In the genomic region with DNA sequence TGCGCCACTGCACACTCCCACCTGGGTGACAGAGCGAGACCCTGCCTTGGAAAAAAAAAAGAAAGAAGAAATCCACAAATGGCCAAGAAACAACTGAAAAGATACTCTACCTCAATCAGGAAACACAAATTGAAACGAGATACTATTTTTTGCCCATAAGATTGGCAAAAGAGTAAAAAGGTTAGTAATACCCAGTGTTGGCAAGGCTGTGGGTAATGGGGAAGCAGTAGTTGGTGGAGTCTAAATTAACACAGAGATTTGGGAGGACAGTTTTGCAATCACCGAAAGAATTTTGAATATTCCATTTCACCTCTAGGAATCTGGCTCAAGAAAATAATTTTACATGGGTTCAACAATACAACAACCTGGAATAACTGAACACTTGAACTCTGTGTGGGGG, we compare ENCODE assay signal across 25 cellular contexts. TPM values are rescaled to one million over a fixed set of nuclear protein-coding genes. Genes with fewer than 3 reads are reported as not detected.
A peak's percentile ranks its signal among the peaks of the same experiment; 100 is the strongest.
DNase-seq lines count a peak whose midpoint lies in the region; ATAC-seq and TF ChIP-seq lines count a peak whose summit lies in the region.
"Had no signal": no experiment of that assay in that cellular context is flagged by ENCODE, and none has a peak within 500 bp of the region (broad histone marks: within the 10 kb centered on the region; RNA-seq: fewer than 3 reads in every experiment).

No MANE protein-coding gene starts in this region.

- no peak overlapping the region for H3K4me2 ChIP-seq in OCI-LY7 (ENCODE audit: low read length)
- H3K4me2 ChIP-seq: A549, BLaER1 had no signal

- no peaks in the 10 kb centered on the region for H3K79me2 ChIP-seq in OCI-LY7 (ENCODE audit: insufficient read depth, low read depth, low read length)

- no peak overlapping the region for H2AFZ ChIP-seq in OCI-LY7 (ENCODE audit: low read length)

- H3K27ac ChIP-seq in OCI-LY7 (ENCODE audit: low read depth, low read length, poor library complexity, severe bottlenecking) (no peak overlapping the region), VCaP (peak overlapping the region; percentile 85; the same call in 1 of the 2 replicates), gastrocnemius medialis (no peak overlapping the region)
- H3K27ac ChIP-seq: 22Rv1, A549, BLaER1 had no signal

- no peaks in the 10 kb centered on the region for H3K4me1 Mint-ChIP-seq in activated T-cell treated with anti-CD3 and anti-CD28 coated beads, Interleukin-2, amount 50 U/mL, for 72 hours (ENCODE audit: low read depth)
- H3K4me1 Mint-ChIP-seq in activated T-cell treated with anti-CD3 and anti-CD28 coated beads, Interleukin-2, amount 50 U/mL, for 4 hours (ENCODE audit: low read depth), result peaks cover 1% of the 10 kb centered on the region
- H3K4me1 Mint-ChIP-seq in type B pancreatic cell (ENCODE audit: unreplicated experiment), result no peaks in the 10 kb centered on the region
- H3K4me1 Mint-ChIP-seq: CD14-positive monocyte; CD4-positive, alpha-beta memory T cell; CD8-positive, alpha-beta memory T cell had no signal

- CTCF ChIA-PET in OCI-LY7 (lab: Charles Lee; ENCODE audit: unreplicated experiment), result no interaction called here

- BruUV-seq in OCI-LY7 (replicated peaks; lab: Mats Ljungman, UMichigan), result TSS peak; percentile 28

- peak overlapping the region; percentile 10 for H3K27ac Mint-ChIP-seq in activated T-cell treated with anti-CD3 and anti-CD28 coated beads, Interleukin-2, amount 50 U/mL, for 72 hours
- H3K27ac Mint-ChIP-seq in type B pancreatic cell, result no peak overlapping the region
- H3K27ac Mint-ChIP-seq: CD14-positive monocyte; CD4-positive, CD25-positive, alpha-beta regulatory T cell had no signal

- POLR2A ChIA-PET in OCI-LY7 (lab: Charles Lee), result no interaction called here

- intact Hi-C loops in OCI-LY7 (cut with micrococcal nuclease; ENCODE audit: unreplicated experiment) (loop anchor here (10.0 kb wide), 1 partner anchor 197 kb away; no protein-coding TSS in a partner anchor), gastrocnemius medialis (cut with DNase I; ENCODE audit: low total_unique reads) (no loop called here)

- ATAC-seq in activated T-cell treated with anti-CD3 and anti-CD28 coated beads, Interleukin-2, amount 50 U/mL, for 72 hours (replicated peaks in 1 of 2), result no peak
- no peak for ATAC-seq in activated T-cell treated with anti-CD3 and anti-CD28 coated beads, Interleukin-2, amount 50 U/mL, for 4 hours
- no peak for ATAC-seq in gastrocnemius medialis
- ATAC-seq: A549, GM12878 had no signal

- H3K36me3 Mint-ChIP-seq in activated T-cell treated with anti-CD3 and anti-CD28 coated beads, Interleukin-2, amount 50 U/mL, for 72 hours (ENCODE audit: insufficient read depth in 2 of 2), result peaks cover 0 to 4% of the 10 kb centered on the region in 2 donors
- peaks cover 32% of the 10 kb centered on the region for H3K36me3 Mint-ChIP-seq in activated T-cell treated with anti-CD3 and anti-CD28 coated beads, Interleukin-2, amount 50 U/mL, for 4 hours (ENCODE audit: insufficient read depth)
- H3K36me3 Mint-ChIP-seq in type B pancreatic cell, result peaks cover 30% of the 10 kb centered on the region

- no peaks in the 10 kb centered on the region for H3K27me3 ChIP-seq in gastrocnemius medialis
- H3K27me3 ChIP-seq: BE2C, BLaER1 had no signal

- H3K36me3 ChIP-seq in OCI-LY7 (ENCODE audit: insufficient read depth, low read length), result peaks cover 78% of the 10 kb centered on the region
- H3K36me3 ChIP-seq in gastrocnemius medialis, result peaks cover 0 to 39% of the 10 kb centered on the region in 2 donors

- no peaks in the 10 kb centered on the region for H3K9me2 ChIP-seq in OCI-LY7 (ENCODE audit: insufficient read depth, low read length)

- TF ChIP-seq POLR2A in gastrocnemius medialis (IDR thresholded peaks at IDR 0.05), result no peak

- H3K4me3 Mint-ChIP-seq in activated T-cell treated with anti-CD3 and anti-CD28 coated beads, Interleukin-2, amount 50 U/mL, for 72 hours, result no peak overlapping the region
- no peak overlapping the region for H3K4me3 Mint-ChIP-seq in activated T-cell treated with anti-CD3 and anti-CD28 coated beads, Interleukin-2, amount 50 U/mL, for 4 hours
- no peak overlapping the region for H3K4me3 Mint-ChIP-seq in type B pancreatic cell
- H3K4me3 Mint-ChIP-seq: CD14-positive monocyte; CD4-positive, CD25-positive, alpha-beta regulatory T cell; CD8-positive, alpha-beta memory T cell had no signal

- H3K4me1 ChIP-seq in OCI-LY7 (ENCODE audit: insufficient read depth, low read length, poor library complexity, severe bottlenecking) (no peaks in the 10 kb centered on the region), gastrocnemius medialis (peaks cover 6 to 8% of the 10 kb centered on the region in 2 donors)
- H3K4me1 ChIP-seq: A549, BE2C, BLaER1 had no signal

- no peak for DNase-seq in activated T-cell treated with anti-CD3 and anti-CD28 coated beads, Interleukin-2, amount 50 U/mL, for 72 hours
- DNase-seq in activated T-cell treated with anti-CD3 and anti-CD28 coated beads, Interleukin-2, amount 50 U/mL, for 4 hours, result no peak
- no peak for DNase-seq in OCI-LY7 (ENCODE audit: low spot score)
- DNase-seq in gastrocnemius medialis, result no peak
- no peak for DNase-seq in type B pancreatic cell (ENCODE audit: extremely low spot score, unreplicated experiment)
- DNase-seq: AML-193; BE2C; C1 segment of cervical spinal cord; CD4-positive, alpha-beta memory T cell; CD4-positive, CD25-positive, alpha-beta regulatory T cell; CD8-positive, alpha-beta memory T cell; COR-L47; DMS 273 treated with DMSO at 0.1 percent for 48 hours; DMS153; DMS53; DMS79; DND-41; EL; GDM1 had no signal

- H3K9me3 Mint-ChIP-seq in activated T-cell treated with anti-CD3 and anti-CD28 coated beads, Interleukin-2, amount 50 U/mL, for 72 hours, result no peaks in the 10 kb centered on the region
- no peaks in the 10 kb centered on the region for H3K9me3 Mint-ChIP-seq in activated T-cell treated with anti-CD3 and anti-CD28 coated beads, Interleukin-2, amount 50 U/mL, for 4 hours
- no peaks in the 10 kb centered on the region for H3K9me3 Mint-ChIP-seq in type B pancreatic cell
- H3K9me3 Mint-ChIP-seq: CD4-positive, alpha-beta memory T cell; CD4-positive, CD25-positive, alpha-beta regulatory T cell; CD8-positive, alpha-beta memory T cell had no signal

- in situ Hi-C loops in gastrocnemius medialis (cut with MboI; ENCODE audit: low sequenced_read_pairs in 4 of 4), result no loop called here

- TF ChIP-seq CTCF in OCI-LY7 (conservative IDR thresholded peaks at IDR 0.05; ENCODE audit: low read length), result no peak
- no peak for TF ChIP-seq CTCF in VCaP (conservative IDR thresholded peaks at IDR 0.05)
- TF ChIP-seq CTCF in gastrocnemius medialis (IDR thresholded peaks at IDR 0.05 in 4 of 5, conservative IDR thresholded peaks at IDR 0.05 in 1 of 5), result no peak
- no peak for TF ChIP-seq CTCF in type B pancreatic cell (conservative IDR thresholded peaks at IDR 0.05)

- H3K27me3 Mint-ChIP-seq in activated T-cell treated with anti-CD3 and anti-CD28 coated beads, Interleukin-2, amount 50 U/mL, for 72 hours (ENCODE audit: low read depth), result no peaks in the 10 kb centered on the region
- H3K27me3 Mint-ChIP-seq in activated T-cell treated with anti-CD3 and anti-CD28 coated beads, Interleukin-2, amount 50 U/mL, for 4 hours (ENCODE audit: low read depth), result no peaks in the 10 kb centered on the region
- H3K27me3 Mint-ChIP-seq in type B pancreatic cell, result no peaks in the 10 kb centered on the region
- H3K27me3 Mint-ChIP-seq: CD4-positive, alpha-beta memory T cell; CD4-positive, CD25-positive, alpha-beta regulatory T cell had no signal

- H4K20me1 ChIP-seq in OCI-LY7 (ENCODE audit: insufficient read depth, low read length), result no peaks in the 10 kb centered on the region

- H3K4me3 ChIP-seq in OCI-LY7 (ENCODE audit: low read depth, low read length, poor library complexity, severe bottlenecking) (no peak overlapping the region), gastrocnemius medialis (no peak overlapping the region)
- H3K4me3 ChIP-seq: A549, BLaER1, GM12878 had no signal

- H3K9me3 ChIP-seq in OCI-LY7 (ENCODE audit: low read length), result no peaks in the 10 kb centered on the region
- no peaks in the 10 kb centered on the region for H3K9me3 ChIP-seq in gastrocnemius medialis
- H3K9me3 ChIP-seq: A549, BE2C had no signal

RNA-seq across cellular contexts. Expression of gene ABRAXAS2, which starts 19.9 kb away (rescaled TPM):
- 10 to 100 TPM; 20.9 to 24.9 TPM for total RNA-seq in activated T-cell treated with anti-CD3 and anti-CD28 coated beads, Interleukin-2, amount 50 U/mL, for 72 hours
- 10 to 100 TPM; 21.4 to 23.0 (median 21.5) TPM for total RNA-seq in activated T-cell treated with anti-CD3 and anti-CD28 coated beads, Interleukin-2, amount 50 U/mL, for 4 hours
- 9.7 and 12.7 TPM in 2 replicates for total RNA-seq in OCI-LY7 (2014; rRNA removed; shearing (Covaris generic))
- total RNA-seq in OCI-LY7 (2022) (14.0 and 17.9 TPM in 2 replicates), gastrocnemius medialis (10 to 100 TPM; 22.7 to 27.3 (median 24.9) TPM), type B pancreatic cell (ENCODE audit: low replicate concordance) (15.1 and 16.0 TPM in 2 replicates)

RNA-seq across cellular contexts. Expression of gene EEF1AKMT2, which starts 29.8 kb away (rescaled TPM):
- total RNA-seq in activated T-cell treated with anti-CD3 and anti-CD28 coated beads, Interleukin-2, amount 50 U/mL, for 72 hours, result 10 to 100 TPM; 25.4 to 29.4 TPM
- total RNA-seq in activated T-cell treated with anti-CD3 and anti-CD28 coated beads, Interleukin-2, amount 50 U/mL, for 4 hours, result 10 to 100 TPM; 20.7 to 23.0 (median 22.3) TPM
- total RNA-seq in OCI-LY7 (2014; rRNA removed; shearing (Covaris generic)), result 27.5 and 37.7 TPM in 2 replicates
- total RNA-seq in OCI-LY7 (2022) (32.4 and 35.0 TPM in 2 replicates), gastrocnemius medialis (10 to 100 TPM in 2 of 4 donors, 1 to 10 TPM in 2; 7.9 to 13.5 (median 9.6) TPM), type B pancreatic cell (ENCODE audit: low replicate concordance) (18.7 and 18.8 TPM in 2 replicates)
